Comparison of ENCODE assay signal across 1 cellular context in the genomic region with DNA sequence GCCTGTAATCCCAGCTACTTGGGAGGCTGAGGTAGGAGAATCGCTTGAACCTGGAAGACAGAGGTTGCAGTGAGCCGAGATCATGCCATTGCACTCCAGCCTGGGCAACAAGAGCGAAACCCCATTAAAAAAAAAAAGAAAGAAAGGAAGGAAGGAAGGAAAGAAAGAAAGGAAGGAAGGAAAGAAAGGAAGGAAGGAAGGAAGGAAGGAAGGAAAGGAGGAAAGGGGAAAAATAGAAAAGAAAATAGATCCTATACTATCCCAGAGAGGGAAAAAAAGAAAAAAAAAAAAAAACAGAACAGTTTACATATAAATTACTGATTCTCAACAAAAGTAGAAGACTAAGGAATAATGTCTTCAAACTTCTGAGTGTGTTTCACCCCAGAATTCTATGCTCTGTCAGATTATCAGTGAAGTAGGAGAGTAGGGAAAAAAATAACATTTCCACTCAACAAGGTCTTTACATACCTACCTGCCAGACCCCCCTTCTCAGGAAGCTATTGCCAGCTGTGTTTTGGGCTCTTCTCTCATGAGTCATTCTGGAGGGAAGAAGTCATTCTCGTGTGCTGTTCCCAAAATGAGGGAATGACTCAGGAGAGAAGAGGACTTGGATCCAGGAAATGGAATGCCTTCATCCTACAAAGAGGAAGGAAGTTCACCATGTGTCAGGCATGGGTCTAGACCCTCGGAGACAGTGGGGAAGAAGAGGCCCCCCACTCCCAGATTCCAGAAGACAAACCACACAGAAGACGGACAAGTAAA.
A peak's percentile ranks its signal among the peaks of the same experiment; 100 is the strongest.
TF ChIP-seq lines count a peak whose summit lies in the region.

No MANE protein-coding gene starts in this region.

TF ChIP-seq in HEK293, 187 proteins besides CTCF, POLR2A, EP300 and RAD21 (continued from another document):
- TF ChIP-seq WT1 (tag by site-specific recombination; IDR thresholded peaks at IDR 0.05): no peak
- no peak for TF ChIP-seq EGR2 (tag by site-specific recombination; IDR thresholded peaks at IDR 0.05; ENCODE audit: low read depth)
- TF ChIP-seq ZNF24 (tag by site-specific recombination; IDR thresholded peaks at IDR 0.05): no peak
- peak; percentile 72; the same call in 1 of the 2 replicates for TF ChIP-seq ZNF660 (tag by site-specific recombination; IDR thresholded peaks at IDR 0.05)
- TF ChIP-seq, protein P1, sequence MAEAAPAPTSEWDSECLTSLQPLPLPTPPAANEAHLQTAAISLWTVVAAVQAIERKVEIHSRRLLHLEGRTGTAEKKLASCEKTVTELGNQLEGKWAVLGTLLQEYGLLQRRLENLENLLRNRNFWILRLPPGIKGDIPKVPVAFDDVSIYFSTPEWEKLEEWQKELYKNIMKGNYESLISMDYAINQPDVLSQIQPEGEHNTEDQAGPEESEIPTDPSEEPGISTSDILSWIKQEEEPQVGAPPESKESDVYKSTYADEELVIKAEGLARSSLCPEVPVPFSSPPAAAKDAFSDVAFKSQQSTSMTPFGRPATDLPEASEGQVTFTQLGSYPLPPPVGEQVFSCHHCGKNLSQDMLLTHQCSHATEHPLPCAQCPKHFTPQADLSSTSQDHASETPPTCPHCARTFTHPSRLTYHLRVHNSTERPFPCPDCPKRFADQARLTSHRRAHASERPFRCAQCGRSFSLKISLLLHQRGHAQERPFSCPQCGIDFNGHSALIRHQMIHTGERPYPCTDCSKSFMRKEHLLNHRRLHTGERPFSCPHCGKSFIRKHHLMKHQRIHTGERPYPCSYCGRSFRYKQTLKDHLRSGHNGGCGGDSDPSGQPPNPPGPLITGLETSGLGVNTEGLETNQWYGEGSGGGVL (tag by site-specific recombination; IDR thresholded peaks at IDR 0.05): no peak
- 0 out of 2 replicates have a peak, but pooled peaks have one; percentile 18 for TF ChIP-seq INSM2 (tag by site-specific recombination; IDR thresholded peaks at IDR 0.05)
- TF ChIP-seq ZNF529 (tag by site-specific recombination; IDR thresholded peaks at IDR 0.05; ENCODE audit: insufficient replicate concordance): no peak
- TF ChIP-seq, protein P2, sequence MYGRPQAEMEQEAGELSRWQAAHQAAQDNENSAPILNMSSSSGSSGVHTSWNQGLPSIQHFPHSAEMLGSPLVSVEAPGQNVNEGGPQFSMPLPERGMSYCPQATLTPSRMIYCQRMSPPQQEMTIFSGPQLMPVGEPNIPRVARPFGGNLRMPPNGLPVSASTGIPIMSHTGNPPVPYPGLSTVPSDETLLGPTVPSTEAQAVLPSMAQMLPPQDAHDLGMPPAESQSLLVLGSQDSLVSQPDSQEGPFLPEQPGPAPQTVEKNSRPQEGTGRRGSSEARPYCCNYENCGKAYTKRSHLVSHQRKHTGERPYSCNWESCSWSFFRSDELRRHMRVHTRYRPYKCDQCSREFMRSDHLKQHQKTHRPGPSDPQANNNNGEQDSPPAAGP (tag by site-specific recombination; IDR thresholded peaks at IDR 0.05): no peak
- TF ChIP-seq ZNF266 (tag by site-specific recombination; IDR thresholded peaks at IDR 0.05; ENCODE audit: low read depth): no peak
- no peak for TF ChIP-seq SP7 (tag by site-specific recombination; IDR thresholded peaks at IDR 0.05)
- TF ChIP-seq ZNF629 (tag by site-specific recombination; IDR thresholded peaks at IDR 0.05): peak; percentile 53
- no peak for TF ChIP-seq ZNF785 (tag by site-specific recombination; IDR thresholded peaks at IDR 0.05)
- TF ChIP-seq ZNF112 (tag by site-specific recombination; IDR thresholded peaks at IDR 0.05): no peak
- TF ChIP-seq KLF1 (tag by site-specific recombination; IDR thresholded peaks at IDR 0.05): no peak
TF ChIP-seq in HEK293: peak in this region for 5.
